In the genomic region with DNA sequence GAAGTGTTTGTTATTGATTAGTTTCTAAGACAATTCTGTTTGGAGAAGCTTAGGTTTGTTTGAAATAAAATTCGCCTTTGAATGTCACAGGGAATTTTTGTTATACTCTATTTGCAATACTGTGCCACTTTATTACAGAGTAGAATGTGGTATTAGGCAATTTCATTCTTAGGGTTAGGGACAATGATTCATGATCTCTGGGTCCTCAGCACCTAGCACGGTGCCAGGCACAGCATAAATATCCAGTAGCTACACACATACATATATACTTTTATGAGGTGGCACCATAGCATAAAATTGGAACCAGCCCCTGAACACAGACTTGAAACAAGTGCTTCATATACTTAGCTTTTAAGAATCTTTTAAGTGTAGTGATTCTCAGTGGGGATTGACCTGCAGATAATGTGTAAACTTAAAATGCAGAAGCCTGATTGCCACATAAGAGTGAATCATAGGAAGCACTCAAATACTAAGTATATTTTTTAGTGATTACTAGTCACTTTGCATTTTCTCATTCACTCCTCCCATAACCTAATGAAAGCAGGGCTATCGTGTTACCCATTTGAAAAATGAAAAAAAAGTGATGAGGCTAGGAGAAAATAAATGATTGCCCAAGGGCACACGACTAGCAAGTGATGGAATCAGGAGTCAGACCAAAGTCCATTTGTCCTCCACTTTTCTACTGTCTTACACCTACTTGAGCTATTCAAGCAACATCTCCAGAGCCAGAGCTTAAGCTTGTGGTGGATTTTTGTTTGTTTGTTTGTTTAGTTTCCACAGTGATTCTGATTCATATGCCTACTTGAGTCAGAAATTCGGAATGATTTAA, we compare ENCODE assay signal across 13 cellular contexts.
DNase-seq lines count a peak whose midpoint lies in the region; ATAC-seq and TF ChIP-seq lines count a peak whose summit lies in the region.
"Had no signal": no experiment of that assay in that cellular context is flagged by ENCODE, and none has a peak within 500 bp of the region (broad histone marks: within the 10 kb centered on the region; RNA-seq: fewer than 3 reads in every experiment).

No MANE protein-coding gene starts in this region.

- no peak overlapping the region for H3K27ac ChIP-seq in left lung
- H3K27ac ChIP-seq: neutrophil had no signal

- H3K36me3 ChIP-seq in left lung (no peaks in the 10 kb centered on the region), MG63 (no peaks in the 10 kb centered on the region)
- H3K36me3 ChIP-seq: neutrophil had no signal

- H3K4me1 ChIP-seq in left lung, result no peaks in the 10 kb centered on the region

- peak; percentile 22 for DNase-seq in AG08395 (ENCODE audit: low spot score)
- DNase-seq in HPDE6-E6E7 (ENCODE audit: extremely low spot score), result peak; percentile 39
- DNase-seq in astrocyte of the hippocampus (ENCODE audit: low read depth, low spot score), result peak; percentile 59
- DNase-seq in left lung, result no peak
- no peak for DNase-seq in MG63
- DNase-seq in iPS-NIHi7 (ENCODE audit: extremely low spot score), result no peak
- DNase-seq: activated CD4-positive, alpha-beta T cell treated with anti-CD3 and anti-CD28 coated beads for 36 hours; AML-193; NCI-H1092 treated with DMSO at 0.1 percent for 48 hours; T-cell had no signal

- ATAC-seq in left lung, result peak; percentile 27
- no peak for ATAC-seq in GM18517 (IDR thresholded peaks at IDR 0.05; ENCODE audit: unreplicated experiment)
- no peak for ATAC-seq in HG03045 (IDR thresholded peaks at IDR 0.05; ENCODE audit: unreplicated experiment)
- ATAC-seq: activated CD4-positive, alpha-beta T cell treated with anti-CD3 and anti-CD28 coated beads for 36 hours; T-cell had no signal

- intact Hi-C loops in left lung (cut with DNase I), result no loop called here

- H3K9me3 ChIP-seq in left lung (no peaks in the 10 kb centered on the region), MG63 (no peaks in the 10 kb centered on the region)
- H3K9me3 ChIP-seq: neutrophil had no signal

- H3K27me3 ChIP-seq in left lung, result no peaks in the 10 kb centered on the region
- H3K27me3 ChIP-seq in MG63, result no peaks in the 10 kb centered on the region
- H3K27me3 ChIP-seq: neutrophil had no signal

- H3K4me3 ChIP-seq in left lung (no peak overlapping the region), MG63 (no peak overlapping the region)

- no peak for TF ChIP-seq CTCF in left lung (IDR thresholded peaks at IDR 0.05)

Comparison
In these comparisons a context has a peak if more than half of its experiments do, and no peak if none do; other contexts are left out.
1. DNase-seq: peak in AG08395 (single experiment), HPDE6-E6E7 (single experiment) and astrocyte of the hippocampus (single experiment); none in left lung (0 of 2), MG63 (single experiment) and iPS-NIHi7 (single experiment).